Comparison of ENCODE assay signal across 8 cellular contexts in genomic region chr4:2259541-2260267, GRCh38. TPM values are rescaled to one million over a fixed set of nuclear protein-coding genes. Genes with fewer than 3 reads are reported as not detected.
DNase-seq lines count a peak whose midpoint lies in the region; ATAC-seq and TF ChIP-seq lines count a peak whose summit lies in the region.

No MANE protein-coding gene starts in this region.

- H3K9ac ChIP-seq in trophoblast cell (ENCODE audit: low read length) = no peak overlapping the region

- H2BK120ac ChIP-seq in trophoblast cell (ENCODE audit: insufficient read depth, low read length, poor library complexity) = no peak overlapping the region

- H3K9me3 Mint-ChIP-seq in CD8-positive, alpha-beta T cell = no peaks in the 10 kb centered on the region
- no peaks in the 10 kb centered on the region for H3K9me3 Mint-ChIP-seq in activated B cell treated with CpG ODN at 0.5 μM for 24 hours

- no peaks in the 10 kb centered on the region for H3K27me3 ChIP-seq in CD8-positive, alpha-beta T cell (ENCODE audit: insufficient read depth, low read length)
- no peaks in the 10 kb centered on the region for H3K27me3 ChIP-seq in trophoblast cell (ENCODE audit: insufficient read depth, low read length)

- no peak overlapping the region for H3K14ac ChIP-seq in trophoblast cell (ENCODE audit: low read length)

- no peak overlapping the region for H4K12ac ChIP-seq in trophoblast cell (ENCODE audit: low read depth, low read length)

- H2AK5ac ChIP-seq in trophoblast cell (ENCODE audit: low read length) = no peak overlapping the region

- no peak overlapping the region for H2BK5ac ChIP-seq in trophoblast cell (ENCODE audit: low read depth, low read length, poor library complexity)

- peaks cover 10% of the 10 kb centered on the region for H3K79me1 ChIP-seq in trophoblast cell (ENCODE audit: low read length)

- H4K8ac ChIP-seq in trophoblast cell (ENCODE audit: low read depth, low read length) = no peak overlapping the region

- H3K27ac Mint-ChIP-seq in CD8-positive, alpha-beta T cell = peak overlapping the region; percentile 75
- H3K27ac Mint-ChIP-seq in activated B cell treated with CpG ODN at 0.5 μM for 24 hours = no peak overlapping the region

- ATAC-seq in CD8-positive, alpha-beta T cell = no peak
- no peak for ATAC-seq in activated B cell treated with CpG ODN at 0.5 μM for 24 hours (ENCODE audit: low read depth)
- ATAC-seq in GM19023 (IDR thresholded peaks at IDR 0.05; ENCODE audit: unreplicated experiment) = no peak
- no peak for ATAC-seq in GM19463 (IDR thresholded peaks at IDR 0.05; ENCODE audit: unreplicated experiment)

- peaks cover 23% of the 10 kb centered on the region for H3K4me1 Mint-ChIP-seq in CD8-positive, alpha-beta T cell (ENCODE audit: low read depth)
- peaks cover 25% of the 10 kb centered on the region for H3K4me1 Mint-ChIP-seq in activated B cell treated with CpG ODN at 0.5 μM for 24 hours

- peaks cover 9% of the 10 kb centered on the region for H3K79me2 ChIP-seq in trophoblast cell (ENCODE audit: control insufficient read depth, insufficient read depth, low read length, poor library complexity)

- H3K4me1 ChIP-seq in CD8-positive, alpha-beta T cell (ENCODE audit: insufficient read depth, low read length) = peaks cover 25% of the 10 kb centered on the region
- peaks cover 9 to 14% of the 10 kb centered on the region in 2 experiments for H3K4me1 ChIP-seq in trophoblast cell (ENCODE audit: control insufficient read depth in 1 of 2, insufficient read depth in 2 of 2, low read length in 2 of 2)

- H3K4ac ChIP-seq in trophoblast cell (ENCODE audit: low read depth, low read length) = no peak overlapping the region

- POLR2A ChIA-PET in CD8-positive, alpha-beta T cell (lab: Charles Lee) = interaction anchor here (1.1 to 1.5 kb wide), 3 partner anchors 22 to 209 kb away, joined by 3 to 4 read pairs (median 3); partner anchors contain the start of gene RNF4
- POLR2A ChIA-PET in activated B cell treated with CpG ODN at 0.5 μM for 24 hours (lab: Charles Lee) = interaction anchor here (0.5 to 1.6 kb wide), 4 partner anchors 16 to 75 kb away, joined by 3 to 5 read pairs (median 4); partner anchors contain the start of genes HAUS3 and POLN

- H3K9me3 ChIP-seq in CD8-positive, alpha-beta T cell (ENCODE audit: low read length) = no peaks in the 10 kb centered on the region
- H3K9me3 ChIP-seq in trophoblast cell (ENCODE audit: insufficient read depth, low read depth, low read length) = no peaks in the 10 kb centered on the region

- H2AFZ ChIP-seq in trophoblast cell (ENCODE audit: insufficient read depth, low read length, poor library complexity) = no peak overlapping the region

- no peaks in the 10 kb centered on the region for H3K27me3 Mint-ChIP-seq in CD8-positive, alpha-beta T cell (ENCODE audit: low read depth)
- H3K27me3 Mint-ChIP-seq in activated B cell treated with CpG ODN at 0.5 μM for 24 hours = no peaks in the 10 kb centered on the region

- no peak overlapping the region for H3K27ac ChIP-seq in CD8-positive, alpha-beta T cell (ENCODE audit: low read depth, low read length)
- no peak overlapping the region for H3K27ac ChIP-seq in trophoblast cell (ENCODE audit: low read depth, low read length)

- peak overlapping the region; percentile 74 for H3K4me2 ChIP-seq in trophoblast cell (ENCODE audit: low read length)

- intact Hi-C loops in CD8-positive, alpha-beta T cell (cut with DNase I, micrococcal nuclease) = loop anchor here (5.0 kb wide), 3 partner anchors 38 to 252 kb away; partner anchors contain the start of genes CFAP99 (in 1 of the 2), NELFA (in 1 of the 2) and ZFYVE28 (in 1 of the 2)
- intact Hi-C loops in activated B cell treated with CpG ODN at 0.5 μM for 24 hours (cut with micrococcal nuclease) (loop anchor here (5.0 kb wide), 3 partner anchors 38 to 252 kb away; partner anchors contain the start of gene NELFA), head of caudate nucleus (cut with DNase I) (no loop called here)

- no peak overlapping the region for H3K23ac ChIP-seq in trophoblast cell (ENCODE audit: low read length)

- no peak for TF ChIP-seq CTCF in CD8-positive, alpha-beta T cell (IDR thresholded peaks at IDR 0.05)
- no peak for TF ChIP-seq CTCF in activated B cell treated with CpG ODN at 0.5 μM for 24 hours (IDR thresholded peaks at IDR 0.05)

- H3K18ac ChIP-seq in trophoblast cell (ENCODE audit: low read length) = no peak overlapping the region

- peak overlapping the region; percentile 75 for H3K4me3 Mint-ChIP-seq in CD8-positive, alpha-beta T cell
- H3K4me3 Mint-ChIP-seq in activated B cell treated with CpG ODN at 0.5 μM for 24 hours = peak overlapping the region; percentile 75

- peak in 1 of 7 experiments; percentile 18 for DNase-seq in CD8-positive, alpha-beta T cell
- DNase-seq in activated B cell treated with CpG ODN at 0.5 μM for 24 hours = peak; percentile 13
- peak in 25 of 42 donors; percentile 1 to 42 (median 5) for DNase-seq in head of caudate nucleus
- DNase-seq in trophoblast cell = no peak
- DNase-seq in NOMO-1 treated with DMSO at 0.1 percent for 48 hours (lab: John Stamatoyannopoulos, UW; ENCODE audit: unreplicated experiment) = no peak
- no peak for DNase-seq in NCI-H748 treated with DMSO at 0.1 percent for 48 hours (lab: John Stamatoyannopoulos, UW)

- WGBS in trophoblast cell (ENCODE audit: extremely low coverage, insufficient coverage, insufficient read length) = no CpG with 5 or more reads among the region's 14 CpGs

- CTCF ChIA-PET in CD8-positive, alpha-beta T cell (lab: Charles Lee) = interaction anchor here (1.0 to 1.1 kb wide), 2 partner anchors 14 to 39 kb away, joined by 5 to 6 read pairs; no protein-coding TSS in a partner anchor
- CTCF ChIA-PET in activated B cell treated with CpG ODN at 0.5 μM for 24 hours (lab: Charles Lee) = no interaction called here

- H2BK12ac ChIP-seq in trophoblast cell (ENCODE audit: low read length) = no peak overlapping the region

- peaks cover 2% of the 10 kb centered on the region for H3K36me3 ChIP-seq in CD8-positive, alpha-beta T cell (ENCODE audit: insufficient read depth, low read length)
- H3K36me3 ChIP-seq in trophoblast cell (ENCODE audit: control insufficient read depth in 1 of 2, insufficient read depth in 2 of 2, low read length in 2 of 2) = peaks cover 45 to 48% of the 10 kb centered on the region in 2 experiments

- H3K4me3 ChIP-seq in CD8-positive, alpha-beta T cell (ENCODE audit: low read depth, low read length) = no peak overlapping the region
- H3K4me3 ChIP-seq in trophoblast cell (ENCODE audit: low read depth, low read length) = no peak overlapping the region

- no peak overlapping the region for H4K91ac ChIP-seq in trophoblast cell (ENCODE audit: low read depth, low read length)

- H3K36me3 Mint-ChIP-seq in CD8-positive, alpha-beta T cell = peaks cover 17% of the 10 kb centered on the region
- H3K36me3 Mint-ChIP-seq in activated B cell treated with CpG ODN at 0.5 μM for 24 hours (ENCODE audit: low read depth) = peaks cover 16% of the 10 kb centered on the region

RNA-seq across cellular contexts. Expression of gene MXD4, which starts 2.2 kb away (rescaled TPM):
- 100 to 1,000 TPM; 175 to 178 TPM for total RNA-seq in CD8-positive, alpha-beta T cell
- total RNA-seq in activated B cell treated with CpG ODN at 0.5 μM for 24 hours = 28.7 and 36.7 TPM in 2 replicates
- 33.2 and 33.5 TPM in 2 replicates for polyA plus RNA-seq in trophoblast cell (2013)

RNA-seq across cellular contexts. Expression of gene HAUS3, which starts 17.8 kb away (rescaled TPM):
- 100 to 1,000 TPM; 154 TPM for total RNA-seq in CD8-positive, alpha-beta T cell
- total RNA-seq in activated B cell treated with CpG ODN at 0.5 μM for 24 hours = 17.9 and 19.0 TPM in 2 replicates
- 13.2 and 13.7 TPM in 2 replicates for polyA plus RNA-seq in trophoblast cell (2013)

RNA-seq across cellular contexts. Expression of gene POLN, which starts 17.8 kb away (rescaled TPM):
- total RNA-seq in CD8-positive, alpha-beta T cell = 1 to 10 TPM in 1 of 2 experiments, under 1 TPM in 1; 0.89 to 1.7 TPM
- total RNA-seq in activated B cell treated with CpG ODN at 0.5 μM for 24 hours = 1.4 and 1.7 TPM in 2 replicates
- polyA plus RNA-seq in trophoblast cell (2013) = 1.2 and 1.5 TPM in 2 replicates

Comparison
In these comparisons a context has a peak if more than half of its experiments do, and no peak if none do; other contexts are left out.
1. DNase-seq: peak in activated B cell treated with CpG ODN at 0.5 μM for 24 hours (single experiment) and head of caudate nucleus (25 of 42); none in trophoblast cell (0 of 2), NOMO-1 treated with DMSO at 0.1 percent for 48 hours (single experiment) and NCI-H748 treated with DMSO at 0.1 percent for 48 hours (single experiment).